1 cellular context compared by ENCODE assay signal in genomic region chr11:118623291-118623655, GRCh38.
TF ChIP-seq lines count a peak whose summit lies in the region.

No MANE protein-coding gene starts in this region.

TF ChIP-seq in endothelial cell of umbilical vein, 7 proteins besides CTCF, POLR2A, EP300 and RAD21:
- TF ChIP-seq FOS (IDR thresholded peaks at IDR 0.05; ENCODE audit: borderline replicate concordance, insufficient read depth, low read length) (no peak), MYC (IDR thresholded peaks at IDR 0.05; ENCODE audit: low read depth, low read length) (no peak), GATA2 (IDR thresholded peaks at IDR 0.05; ENCODE audit: insufficient read depth, insufficient read length, low read depth, low read length) (no peak), EZH2 (IDR thresholded peaks at IDR 0.05; ENCODE audit: borderline replicate concordance, low read depth, low read length, severe bottlenecking) (no peak), POLR2AphosphoS5 (IDR thresholded peaks at IDR 0.05; ENCODE audit: insufficient read depth, low read depth, low read length) (no peak), JUN (IDR thresholded peaks at IDR 0.05; ENCODE audit: borderline replicate concordance, insufficient read depth, insufficient read length, low read depth) (no peak), MAX (IDR thresholded peaks at IDR 0.05; ENCODE audit: insufficient read depth, insufficient read length) (no peak)
